ENCODE assay signal across 22 cellular contexts in genomic region chr18:4605222-4605621, GRCh38.
A peak's percentile ranks its signal among the peaks of the same experiment; 100 is the strongest.
DNase-seq lines count a peak whose midpoint lies in the region; ATAC-seq lines count a peak whose summit lies in the region.
"Had no signal": no experiment of that assay in that cellular context is flagged by ENCODE, and none has a peak within 500 bp of the region (broad histone marks: within the 10 kb centered on the region; RNA-seq: fewer than 3 reads in every experiment).

No MANE protein-coding gene starts in this region.

- H3K27me3 ChIP-seq in Karpas-422 (ENCODE audit: low read length), result no peaks in the 10 kb centered on the region
- no peaks in the 10 kb centered on the region for H3K27me3 ChIP-seq in CD8-positive, alpha-beta memory T cell (ENCODE audit: insufficient read depth, low read length, poor library complexity, severe bottlenecking)
- H3K27me3 ChIP-seq in aorta (ENCODE audit: control insufficient read depth in 1 of 2, insufficient read depth in 2 of 2, low read length in 1 of 2), result no peaks in the 10 kb centered on the region
- H3K27me3 ChIP-seq: BLaER1 treated with 17β-estradiol and CSF1 and Interleukin-3, amounts not matched to agents 10 nM and 100 nM had no signal

- no peak overlapping the region for H3K27ac Mint-ChIP-seq in CD8-positive, alpha-beta memory T cell
- H3K27ac Mint-ChIP-seq: CD4-positive, alpha-beta T cell; T-cell had no signal

- no peaks in the 10 kb centered on the region for H3K9me2 ChIP-seq in Karpas-422 (replicated peaks; ENCODE audit: insufficient read depth, low read length)

- CTCF ChIA-PET in CD8-positive, alpha-beta memory T cell (lab: Charles Lee), result no interaction called here

- POLR2A ChIA-PET in CD8-positive, alpha-beta memory T cell (lab: Charles Lee), result no interaction called here

- no peak overlapping the region for H2AFZ ChIP-seq in Karpas-422 (ENCODE audit: low read length)

- no peak for ATAC-seq in HG03159 (IDR thresholded peaks at IDR 0.05; ENCODE audit: unreplicated experiment)
- no peak for ATAC-seq in aorta (ENCODE audit: low FRiP score)
- ATAC-seq: HCT116, HepG2, T-cell had no signal

- no peaks in the 10 kb centered on the region for H4K20me1 ChIP-seq in Karpas-422 (ENCODE audit: insufficient read depth, low read depth, low read length)
- H4K20me1 ChIP-seq: BLaER1 treated with 17β-estradiol and CSF1 and Interleukin-3, amounts not matched to agents 10 nM and 100 nM had no signal

- H3K79me2 ChIP-seq in Karpas-422 (ENCODE audit: low read length), result no peaks in the 10 kb centered on the region

- H3K4me3 Mint-ChIP-seq in CD8-positive, alpha-beta memory T cell, result no peak overlapping the region
- H3K4me3 Mint-ChIP-seq: CD4-positive, alpha-beta T cell; T-cell had no signal

- DNase-seq in DMS79 (lab: John Stamatoyannopoulos, UW) (peak; percentile 25), Karpas-422 (peak; percentile 64), NCI-H2171 (lab: John Stamatoyannopoulos, UW) (peak; percentile 60), NCI-H69 (lab: John Stamatoyannopoulos, UW) (peak; percentile 99), kidney glomerular epithelial cell (lab: John Stamatoyannopoulos, UW) (no peak), aorta (no peak)
- DNase-seq in CD8-positive, alpha-beta memory T cell, result no peak
- DNase-seq: AML-193; CD4-positive, alpha-beta T cell; COR-L47; DND-41; GOT3; Kasumi-1; NCI-H1417 treated with DMSO at 0.1 percent for 48 hours; NCI-H2107; NCI-H226; T-cell had no signal

- no peaks in the 10 kb centered on the region for H3K36me3 ChIP-seq in Karpas-422 (ENCODE audit: insufficient read depth, low read length)
- no peaks in the 10 kb centered on the region for H3K36me3 ChIP-seq in CD8-positive, alpha-beta memory T cell (ENCODE audit: insufficient read depth, low read length)
- H3K36me3 ChIP-seq in aorta (ENCODE audit: control insufficient read depth in 1 of 2, insufficient read depth in 2 of 2, low read length in 1 of 2), result no peaks in the 10 kb centered on the region
- H3K36me3 ChIP-seq: BLaER1 treated with 17β-estradiol and CSF1 and Interleukin-3, amounts not matched to agents 10 nM and 100 nM had no signal

- H3K9me3 ChIP-seq in Karpas-422 (ENCODE audit: low read length) (no peaks in the 10 kb centered on the region), aorta (ENCODE audit: control insufficient read depth, low read length) (no peaks in the 10 kb centered on the region)
- no peaks in the 10 kb centered on the region for H3K9me3 ChIP-seq in CD8-positive, alpha-beta memory T cell (ENCODE audit: low read length)
- H3K9me3 ChIP-seq: BLaER1 treated with 17β-estradiol and CSF1 and Interleukin-3, amounts not matched to agents 10 nM and 100 nM had no signal

- peaks cover 2 to 26% (median 7%) of the 10 kb centered on the region in 5 donors for H3K9me3 Mint-ChIP-seq in CD8-positive, alpha-beta memory T cell

- H3K36me3 Mint-ChIP-seq in CD8-positive, alpha-beta memory T cell, result no peaks in the 10 kb centered on the region
- H3K36me3 Mint-ChIP-seq: T-cell had no signal

- intact Hi-C loops in aorta (cut with DNase I), result no loop called here

- H3K4me1 Mint-ChIP-seq in CD8-positive, alpha-beta memory T cell, result no peaks in the 10 kb centered on the region
- H3K4me1 Mint-ChIP-seq: T-cell had no signal

- no peak overlapping the region for H3K9ac ChIP-seq in Karpas-422 (ENCODE audit: low read length)
- H3K9ac ChIP-seq: BLaER1 treated with 17β-estradiol and CSF1 and Interleukin-3, amounts not matched to agents 10 nM and 100 nM had no signal

- H3K4me2 ChIP-seq in Karpas-422 (ENCODE audit: low read depth, low read length, poor library complexity, severe bottlenecking), result peak overlapping the region; percentile 21

- H3K4me1 ChIP-seq in Karpas-422 (ENCODE audit: low read length), result peaks cover 22% of the 10 kb centered on the region
- H3K4me1 ChIP-seq in CD8-positive, alpha-beta memory T cell (ENCODE audit: insufficient read depth, low read length), result no peaks in the 10 kb centered on the region
- H3K4me1 ChIP-seq in aorta (ENCODE audit: control insufficient read depth in 1 of 2, insufficient read depth in 2 of 2, low read length in 2 of 2), result no peaks in the 10 kb centered on the region

- 27 to 36% methylated on average over 3 of the region's 3 CpGs for WGBS in aorta, 2 donors

- H3K27ac ChIP-seq in Karpas-422 (ENCODE audit: low read length) (no peak overlapping the region), aorta (ENCODE audit: low read depth in 1 of 2, low read length in 2 of 2) (no peak overlapping the region)
- H3K27ac ChIP-seq in CD8-positive, alpha-beta memory T cell (ENCODE audit: low read depth, low read length), result no peak overlapping the region
- H3K27ac ChIP-seq: BLaER1 treated with 17β-estradiol and CSF1 and Interleukin-3, amounts not matched to agents 10 nM and 100 nM; RWPE1 had no signal

- no peak overlapping the region for H3K4me3 ChIP-seq in Karpas-422 (ENCODE audit: low read length)
- no peak overlapping the region for H3K4me3 ChIP-seq in CD8-positive, alpha-beta memory T cell (ENCODE audit: low read length)
- no peak overlapping the region for H3K4me3 ChIP-seq in aorta (ENCODE audit: low read length in 2 of 2)
- H3K4me3 ChIP-seq: BLaER1 treated with 17β-estradiol and CSF1 and Interleukin-3, amounts not matched to agents 10 nM and 100 nM had no signal

- H3K27me3 Mint-ChIP-seq in CD8-positive, alpha-beta memory T cell, result no peaks in the 10 kb centered on the region
- H3K27me3 Mint-ChIP-seq: CD4-positive, alpha-beta T cell; T-cell had no signal

Comparison
In these comparisons a context has a peak if more than half of its experiments do, and no peak if none do; other contexts are left out.
1. DNase-seq: peak in DMS79 (single experiment), Karpas-422 (single experiment), NCI-H2171 (single experiment) and NCI-H69 (single experiment); none in kidney glomerular epithelial cell (single experiment), CD8-positive, alpha-beta memory T cell (0 of 5) and aorta (0 of 2).